Comparison of ENCODE assay signal across 8 cellular contexts in the genomic region with DNA sequence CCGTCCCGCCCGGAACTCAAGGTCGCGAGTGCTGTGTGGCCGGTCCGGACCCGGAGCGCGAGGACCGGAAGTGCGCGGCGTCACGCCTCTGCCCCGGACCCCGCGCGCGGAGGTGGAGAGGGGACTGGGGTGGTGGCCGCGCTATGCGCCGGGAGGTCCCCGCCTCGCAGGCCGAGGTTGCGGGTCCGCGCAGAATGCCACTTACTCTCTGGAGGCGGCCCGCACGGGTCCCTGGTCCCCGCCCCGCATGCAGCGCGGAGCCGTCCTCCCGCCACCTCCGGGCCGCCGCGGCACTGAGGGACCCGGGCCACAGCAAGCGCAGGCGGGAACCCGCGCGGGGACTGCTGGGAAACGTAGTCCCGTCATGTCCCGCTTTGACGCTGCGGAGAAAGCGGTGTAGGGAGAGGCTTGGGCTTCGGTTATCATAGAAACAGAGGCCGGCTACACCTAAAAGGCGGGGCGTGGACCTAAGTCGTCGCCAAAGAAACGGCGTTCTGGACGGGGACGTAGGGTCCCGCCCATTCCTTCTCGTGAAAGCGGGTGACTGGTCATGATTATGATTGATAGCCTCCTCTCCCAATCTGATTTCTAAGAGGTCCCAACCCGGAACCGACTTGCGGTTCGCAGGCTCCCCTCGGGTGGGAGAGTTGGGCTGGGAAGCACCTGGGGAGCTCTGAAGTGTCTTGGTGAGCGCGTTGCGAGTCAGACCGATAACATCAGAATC. TPM values are rescaled to one million over a fixed set of nuclear protein-coding genes. Genes with fewer than 3 reads are reported as not detected.
DNase-seq lines count a peak whose midpoint lies in the region; ATAC-seq and TF ChIP-seq lines count a peak whose summit lies in the region.

A gene (minus strand): TSS at position 295 of the 724 bp plus-strand sequence. CDS start 11,698 bp downstream, outside the sequence.

- DNase-seq in DMS114 treated with DMSO at 0.1 percent for 48 hours (lab: John Stamatoyannopoulos, UW; ENCODE audit: unreplicated experiment): peak; percentile 99
- peak; percentile 100 for DNase-seq in IMR-90
- peak; percentile 100 for DNase-seq in OCI-LY7 (ENCODE audit: low spot score)
- peak; percentile 94 for DNase-seq in activated T-cell treated with anti-CD3 and anti-CD28 coated beads for 4 hours
- peak; percentile 97 for DNase-seq in epidermal melanocyte (ENCODE audit: insufficient read length, low spot score)
- DNase-seq in midbrain (lab: John Stamatoyannopoulos, UW): peak; percentile 96
- peak; percentile 97 to 98 for DNase-seq in stimulated activated CD8-positive, alpha-beta memory T cell treated with anti-CD3 and anti-CD28 coated beads, Interleukin-15, amount 100 ng/mL, for 48 hours (ENCODE audit: low read depth in 2 of 2)

- H3K9me2 ChIP-seq in OCI-LY7 (ENCODE audit: insufficient read depth, low read length): no peaks in the 10 kb centered on the region

- peak; percentile 67 for TF ChIP-seq POLR2A in IMR-90 (IDR thresholded peaks at IDR 0.05; ENCODE audit: low read depth, low read length)

- peak within 1 kb of the TSS; percentile 89 for H2AK5ac ChIP-seq in IMR-90 (ENCODE audit: low read depth, low read length)

- peak within 1 kb of the TSS; percentile 47; the same call in 1 of the 2 replicates for H2BK120ac ChIP-seq in IMR-90 (ENCODE audit: low read depth, low read length)

- H3K27ac ChIP-seq in IMR-90 (ENCODE audit: insufficient read depth, low read length) (peak within 1 kb of the TSS; percentile 66), OCI-LY7 (ENCODE audit: low read depth, low read length, poor library complexity, severe bottlenecking) (peak within 1 kb of the TSS; percentile 56)

- H4K20me1 ChIP-seq in IMR-90 (ENCODE audit: insufficient read depth, low read length): no peaks in the 10 kb centered on the region
- H4K20me1 ChIP-seq in OCI-LY7 (ENCODE audit: insufficient read depth, low read length): no peaks in the 10 kb centered on the region

- H3K14ac ChIP-seq in IMR-90 (replicated peaks; ENCODE audit: low read depth, low read length): peak within 1 kb of the TSS; percentile 59

- H3K27me3 ChIP-seq in IMR-90 (ENCODE audit: control insufficient read depth, insufficient read depth, low read length): no peaks in the 10 kb centered on the region

- CTCF ChIA-PET in IMR-90 (lab: Yijun Ruan, JAX) (interaction anchor here (0.5 kb wide), 1 partner anchor 81 kb away, joined by 4 read pairs; no protein-coding TSS in a partner anchor), OCI-LY7 (lab: Charles Lee; ENCODE audit: unreplicated experiment) (no interaction called here)

- no peak for TF ChIP-seq RAD21 in IMR-90 (IDR thresholded peaks at IDR 0.05; ENCODE audit: low read length)

- H4K5ac ChIP-seq in IMR-90 (ENCODE audit: low read depth, low read length): peak within 1 kb of the TSS; percentile 61

- peaks cover 26% of the 10 kb centered on the region for H3K9me1 ChIP-seq in IMR-90 (ENCODE audit: insufficient read depth, low read length)

- H3K79me2 ChIP-seq in OCI-LY7 (ENCODE audit: insufficient read depth, low read depth, low read length): no peaks in the 10 kb centered on the region; the same call in 1 of the 2 replicates

- peak within 1 kb of the TSS; percentile 95 for H3K4ac ChIP-seq in IMR-90 (ENCODE audit: low read depth, low read length)

- no peak within 1 kb of the TSS for H2BK20ac ChIP-seq in IMR-90 (ENCODE audit: low read depth, low read length)

- peak within 1 kb of the TSS; percentile 88 for H4K91ac ChIP-seq in IMR-90 (ENCODE audit: insufficient read depth, low read depth, low read length)

- intact Hi-C loops in IMR-90 (cut with micrococcal nuclease) (no loop called here), OCI-LY7 (cut with micrococcal nuclease; ENCODE audit: unreplicated experiment) (loop anchor here (1.0 to 2.0 kb wide), 4 partner anchors 19 to 198 kb away; a partner anchor contains a TSS)

- no peaks in the 10 kb centered on the region for H3K36me3 ChIP-seq in IMR-90 (ENCODE audit: control insufficient read depth, insufficient read depth, low read length)
- no peaks in the 10 kb centered on the region for H3K36me3 ChIP-seq in OCI-LY7 (ENCODE audit: insufficient read depth, low read length)

- H3K56ac ChIP-seq in IMR-90 (ENCODE audit: extremely low read depth, insufficient read depth, low read length): peak within 1 kb of the TSS; percentile 32; the same call in 1 of the 2 replicates

- 0% methylated on average over 24 of the region's 77 CpGs; no CpG with 5 or more reads in 1 of the 2 experiments for WGBS in IMR-90 (ENCODE audit: extremely low coverage in 2 of 2, insufficient read length in 1 of 2), 2 experiments

- H3K9me3 ChIP-seq in IMR-90 (ENCODE audit: control insufficient read depth, insufficient read depth, low read length): no peaks in the 10 kb centered on the region
- H3K9me3 ChIP-seq in OCI-LY7 (ENCODE audit: low read length): no peaks in the 10 kb centered on the region

- ATAC-seq in GM21529 (IDR thresholded peaks at IDR 0.05; ENCODE audit: unreplicated experiment): peak; percentile 74
- ATAC-seq in IMR-90 (ENCODE audit: low read depth): peak; percentile 93

- BruUV-seq in IMR-90 (replicated peaks; lab: Mats Ljungman, UMichigan) (no TSS peak), OCI-LY7 (replicated peaks; lab: Mats Ljungman, UMichigan) (no TSS peak)

- H3K4me1 ChIP-seq in IMR-90 (ENCODE audit: control insufficient read depth, insufficient read depth, low read length) (peaks cover 13% of the 10 kb centered on the region), OCI-LY7 (ENCODE audit: insufficient read depth, low read length, poor library complexity, severe bottlenecking) (peaks cover 32% of the 10 kb centered on the region)

- H2BK15ac ChIP-seq in IMR-90 (ENCODE audit: low read depth, low read length): no peak within 1 kb of the TSS

- H2BK5ac ChIP-seq in IMR-90 (ENCODE audit: low read depth, low read length, poor library complexity, severe bottlenecking): peak within 1 kb of the TSS; percentile 75

- peaks cover 18 to 39% of the 10 kb centered on the region in 2 experiments; a peak in 3 of 4 replicates for H3K79me1 ChIP-seq in IMR-90 (ENCODE audit: low read depth in 1 of 2, low read length in 2 of 2)

- peak within 1 kb of the TSS; percentile 93 to 99 for H4K8ac ChIP-seq in IMR-90 (ENCODE audit: low read depth in 2 of 2, low read length in 2 of 2)

- peak within 1 kb of the TSS; percentile 79 for H3K9ac ChIP-seq in IMR-90 (ENCODE audit: low read depth, low read length)

- peak within 1 kb of the TSS; percentile 96 for H2AK9ac ChIP-seq in IMR-90 (replicated peaks; ENCODE audit: low read depth, low read length, poor library complexity)

- POLR2A ChIA-PET in IMR-90 (lab: Charles Lee; ENCODE audit: unreplicated experiment): interaction anchor here (1.0 kb wide), 1 partner anchor 19 kb away, joined by 4 read pairs; a partner anchor contains a TSS
- POLR2A ChIA-PET in OCI-LY7 (lab: Charles Lee): interaction anchor here (0.8 to 1.5 kb wide), 3 partner anchors 18 to 146 kb away, joined by 3 to 6 read pairs (median 4); a partner anchor contains a TSS

- H3K18ac ChIP-seq in IMR-90 (ENCODE audit: low read depth, low read length): no peak within 1 kb of the TSS

- dilution Hi-C loops in IMR-90 (cut with HindIII; ENCODE audit: low sequenced_read_pairs, unreplicated experiment): no loop called here

- H3K4me3 ChIP-seq in IMR-90 (ENCODE audit: insufficient read depth, low read depth, low read length) (peak within 1 kb of the TSS; percentile 56), OCI-LY7 (ENCODE audit: low read depth, low read length, poor library complexity, severe bottlenecking) (peak within 1 kb of the TSS; percentile 71)

- in situ Hi-C loops in IMR-90 (cut with MboI; ENCODE audit: low sequenced_read_pairs): no loop called here

- peak within 1 kb of the TSS; percentile 95 for H3K23ac ChIP-seq in IMR-90 (ENCODE audit: low read depth, low read length)

- H3K4me2 ChIP-seq in IMR-90 (ENCODE audit: low read depth, low read length) (peak within 1 kb of the TSS; percentile 89), OCI-LY7 (ENCODE audit: low read length) (peak within 1 kb of the TSS; percentile 91)

- TF ChIP-seq CTCF in IMR-90 (conservative IDR thresholded peaks at IDR 0.05; ENCODE audit: low read depth, low read length): no peak
- TF ChIP-seq CTCF in OCI-LY7 (conservative IDR thresholded peaks at IDR 0.05; ENCODE audit: low read length): 0 out of 2 replicates have a peak, but pooled peaks have one; percentile 1

- H2AFZ ChIP-seq in IMR-90 (replicated peaks; ENCODE audit: low read length, poor library complexity): peak within 1 kb of the TSS; percentile 97
- peak within 1 kb of the TSS; percentile 47 for H2AFZ ChIP-seq in OCI-LY7 (ENCODE audit: low read length)

TF ChIP-seq in IMR-90, 13 proteins besides CTCF, POLR2A, EP300 and RAD21 (continues in another document):
- TF ChIP-seq MAZ (IDR thresholded peaks at IDR 0.05; ENCODE audit: borderline replicate concordance, low read depth, low read length) (peak; percentile 91; the same call in 1 of the 2 replicates), CEBPB (IDR thresholded peaks at IDR 0.05; ENCODE audit: low read depth, low read length) (no peak), FOS (IDR thresholded peaks at IDR 0.05; ENCODE audit: low read depth, low read length) (peak; percentile 45; the same call in 1 of the 2 replicates), MXI1 (IDR thresholded peaks at IDR 0.05; ENCODE audit: borderline replicate concordance, low read depth, low read length) (peak; percentile 41), RFX5 (IDR thresholded peaks at IDR 0.05; ENCODE audit: low read depth, low read length) (no peak), CHD1 (IDR thresholded peaks at IDR 0.05; ENCODE audit: low read depth, low read length) (no peak), RCOR1 (IDR thresholded peaks at IDR 0.05; ENCODE audit: insufficient replicate concordance, low read length) (no peak)
- TF ChIP-seq, protein P1, sequence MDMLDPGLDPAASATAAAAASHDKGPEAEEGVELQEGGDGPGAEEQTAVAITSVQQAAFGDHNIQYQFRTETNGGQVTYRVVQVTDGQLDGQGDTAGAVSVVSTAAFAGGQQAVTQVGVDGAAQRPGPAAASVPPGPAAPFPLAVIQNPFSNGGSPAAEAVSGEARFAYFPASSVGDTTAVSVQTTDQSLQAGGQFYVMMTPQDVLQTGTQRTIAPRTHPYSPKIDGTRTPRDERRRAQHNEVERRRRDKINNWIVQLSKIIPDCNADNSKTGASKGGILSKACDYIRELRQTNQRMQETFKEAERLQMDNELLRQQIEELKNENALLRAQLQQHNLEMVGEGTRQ (IDR thresholded peaks at IDR 0.05; ENCODE audit: low read depth, low read length): peak; percentile 33; the same call in 1 of the 2 replicates

RNA-seq across cellular contexts. Expression of the gene that starts here (rescaled TPM):
- total RNA-seq in IMR-90 (2012; rRNA removed): 0.54 and 0.56 TPM in 2 replicates
- polyA plus RNA-seq in IMR-90 (2012; rRNA removed): 1.2 and 1.9 TPM in 2 replicates
- polyA plus RNA-seq in IMR-90 (2012; cell fraction: cytosol; rRNA removed): 1.7 and 1.9 TPM in 2 replicates
- polyA plus RNA-seq in IMR-90 (2012; cell fraction: nucleus; rRNA removed; ENCODE audit: low replicate concordance): 0.97 and 3.2 TPM in 2 replicates
- total RNA-seq in OCI-LY7 (2014; rRNA removed; shearing (Covaris generic)): 1.8 and 3.0 TPM in 2 replicates
- 5.3 and 5.8 TPM in 2 replicates for total RNA-seq in OCI-LY7 (2022)

Comparison
In these comparisons a context has a peak if more than half of its experiments do, and no peak if none do; other contexts are left out.
1. Peak in every context shown above with its lines: DNase-seq, ATAC-seq, H3K4me3 ChIP-seq and H3K27ac ChIP-seq.